ENCODE assay signal across 18 cellular contexts in the genomic region with DNA sequence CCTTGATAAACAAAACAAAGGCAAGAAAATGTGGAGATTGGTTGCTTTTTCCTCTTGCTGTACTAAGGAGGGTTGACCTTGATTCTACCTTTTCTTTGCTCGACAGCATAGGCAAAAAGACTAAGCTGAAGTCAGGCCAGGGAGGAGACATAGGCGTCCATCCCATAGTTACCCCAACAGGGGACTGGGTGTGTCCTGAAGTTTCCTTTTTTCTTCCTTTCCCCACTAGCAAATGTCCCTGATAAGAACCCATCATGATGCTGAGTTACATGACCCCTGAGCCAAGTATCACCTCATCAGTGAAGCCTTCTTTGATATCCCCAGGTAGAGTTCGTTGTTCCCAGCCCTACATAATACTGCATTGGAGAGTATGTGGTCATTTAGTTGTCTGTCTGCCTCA. TPM values are rescaled to one million over a fixed set of nuclear protein-coding genes. Genes with fewer than 3 reads are reported as not detected.
DNase-seq lines count a peak whose midpoint lies in the region; ATAC-seq and TF ChIP-seq lines count a peak whose summit lies in the region.
"Had no signal": no experiment of that assay in that cellular context is flagged by ENCODE, and none has a peak within 500 bp of the region (broad histone marks: within the 10 kb centered on the region; RNA-seq: fewer than 3 reads in every experiment).

No MANE protein-coding gene starts in this region.

- H3K27me3 ChIP-seq in PC-3 (ENCODE audit: low read length) (no peaks in the 10 kb centered on the region), colonic mucosa (no peaks in the 10 kb centered on the region), lower lobe of right lung (ENCODE audit: low read depth) (no peaks in the 10 kb centered on the region), suprapubic skin (no peaks in the 10 kb centered on the region)
- H3K27me3 ChIP-seq: BLaER1 had no signal

- no peaks in the 10 kb centered on the region for H3K36me3 ChIP-seq in PC-3 (ENCODE audit: low read depth, low read length)
- H3K36me3 ChIP-seq in colonic mucosa, result no peaks in the 10 kb centered on the region
- H3K36me3 ChIP-seq in lower lobe of right lung, result no peaks in the 10 kb centered on the region
- no peaks in the 10 kb centered on the region for H3K36me3 ChIP-seq in suprapubic skin
- H3K36me3 ChIP-seq: BLaER1 had no signal

- H3K79me2 ChIP-seq in PC-3 (ENCODE audit: low read length), result no peaks in the 10 kb centered on the region

- DNase-seq in PC-3, result no peak
- DNase-seq in colonic mucosa, result no peak
- DNase-seq in lower lobe of right lung, result no peak
- DNase-seq in suprapubic skin (ENCODE audit: low spot score in 2 of 2), result no peak
- DNase-seq in glutamatergic neuron, result no peak
- DNase-seq in NK-92 treated with Interleukin-12 subunit alpha and Interleukin-12 subunit beta, amount 100 ng/mL, for 24 hours (lab: John Stamatoyannopoulos, UW), result no peak
- DNase-seq in stimulated activated CD8-positive, alpha-beta memory T cell treated with anti-CD3 and anti-CD28 coated beads, Interleukin-4, amount 100 ng/mL, for 48 hours, result no peak
- DNase-seq: activated B cell treated with CpG ODN at 0.5 μM for 24 hours; activated effector memory CD4-positive, alpha-beta T cell treated with anti-CD3 and anti-CD28 coated beads, Interleukin-2, amount 50 U/mL, for 16 hours; aorta; midbrain; NCI-H2029; NCI-H526; posterior cingulate gyrus had no signal

- no peak for TF ChIP-seq EP300 in suprapubic skin (IDR thresholded peaks at IDR 0.05)

- H3K27me3 Mint-ChIP-seq in glutamatergic neuron (ENCODE audit: unreplicated experiment), result peaks cover 2% of the 10 kb centered on the region
- H3K27me3 Mint-ChIP-seq: activated B cell treated with CpG ODN at 0.5 μM for 24 hours had no signal

- TF ChIP-seq CTCF in PC-3 (conservative IDR thresholded peaks at IDR 0.05; ENCODE audit: low read depth, low read length) (no peak), colonic mucosa (IDR thresholded peaks at IDR 0.05) (no peak), lower lobe of right lung (IDR thresholded peaks at IDR 0.05) (no peak), suprapubic skin (IDR thresholded peaks at IDR 0.05) (no peak), glutamatergic neuron (IDR thresholded peaks at IDR 0.05; ENCODE audit: partially characterized antibody, unreplicated experiment) (no peak)

- POLR2A ChIA-PET in PC-3 (lab: Charles Lee; ENCODE audit: unreplicated experiment), result no interaction called here

- no peaks in the 10 kb centered on the region for H3K36me3 Mint-ChIP-seq in glutamatergic neuron (ENCODE audit: unreplicated experiment)

- H3K4me3 ChIP-seq in PC-3 (ENCODE audit: low read length) (no peak overlapping the region), colonic mucosa (no peak overlapping the region), lower lobe of right lung (no peak overlapping the region), suprapubic skin (no peak overlapping the region)
- H3K4me3 ChIP-seq: BLaER1 had no signal

- H3F3A ChIP-seq in PC-3 (ENCODE audit: low read length, unreplicated experiment), result no peaks in the 10 kb centered on the region

- H3K27ac Mint-ChIP-seq in glutamatergic neuron (ENCODE audit: unreplicated experiment), result no peak overlapping the region
- H3K27ac Mint-ChIP-seq: activated B cell treated with CpG ODN at 0.5 μM for 24 hours had no signal

- H3K4me2 ChIP-seq in PC-3 (ENCODE audit: low read length), result no peak overlapping the region
- H3K4me2 ChIP-seq: BLaER1 had no signal

- H3K9ac ChIP-seq in PC-3 (ENCODE audit: low read length) (no peak overlapping the region), colonic mucosa (ENCODE audit: low read depth in 2 of 2, low read length in 2 of 2) (peak overlapping the region in 1 of 2 donors; percentile 48)
- H3K9ac ChIP-seq: BLaER1 had no signal

- no peaks in the 10 kb centered on the region for H3K4me1 Mint-ChIP-seq in glutamatergic neuron (ENCODE audit: low read depth, unreplicated experiment)
- H3K4me1 Mint-ChIP-seq: activated B cell treated with CpG ODN at 0.5 μM for 24 hours had no signal

- TF ChIP-seq POLR2A in suprapubic skin (IDR thresholded peaks at IDR 0.05), result no peak

- H3K9me3 Mint-ChIP-seq in glutamatergic neuron (ENCODE audit: unreplicated experiment), result no peaks in the 10 kb centered on the region

- BruUV-seq in PC-3 (replicated peaks; lab: Mats Ljungman, UMichigan), result no TSS peak

- no peak for ATAC-seq in PC-3
- ATAC-seq in lower lobe of right lung, result no peak

- no peaks in the 10 kb centered on the region for H4K20me1 ChIP-seq in PC-3 (ENCODE audit: low read length)
- H4K20me1 ChIP-seq: BLaER1 had no signal

- 77% methylated on average over 3 of the region's 3 CpGs for WGBS in suprapubic skin

- H3K4me1 ChIP-seq in PC-3 (ENCODE audit: insufficient read depth, low read length) (peaks cover 32% of the 10 kb centered on the region), colonic mucosa (peaks cover 22% of the 10 kb centered on the region), lower lobe of right lung (peaks cover 23% of the 10 kb centered on the region), suprapubic skin (peaks cover 18% of the 10 kb centered on the region)

- H3K27ac ChIP-seq in PC-3 (ENCODE audit: low read length), result no peak overlapping the region
- peak overlapping the region; percentile 88 for H3K27ac ChIP-seq in colonic mucosa
- peak overlapping the region; percentile 75 for H3K27ac ChIP-seq in lower lobe of right lung
- peak overlapping the region; percentile 64 for H3K27ac ChIP-seq in suprapubic skin
- H3K27ac ChIP-seq: BLaER1 had no signal

- H3K9me3 ChIP-seq in PC-3 (ENCODE audit: low read length) (no peaks in the 10 kb centered on the region), colonic mucosa (no peaks in the 10 kb centered on the region), lower lobe of right lung (no peaks in the 10 kb centered on the region), suprapubic skin (no peaks in the 10 kb centered on the region)
- H3K9me3 ChIP-seq: BLaER1 had no signal

- H2AFZ ChIP-seq in PC-3 (ENCODE audit: low read length), result peak overlapping the region; percentile 75

- no peak overlapping the region for H3K4me3 Mint-ChIP-seq in glutamatergic neuron (ENCODE audit: unreplicated experiment)
- H3K4me3 Mint-ChIP-seq: activated B cell treated with CpG ODN at 0.5 μM for 24 hours had no signal

- intact Hi-C loops in PC-3 (cut with micrococcal nuclease) (no loop called here), colonic mucosa (cut with DNase I) (no loop called here), lower lobe of right lung (cut with DNase I) (no loop called here)

- no peaks in the 10 kb centered on the region for H3K9me2 ChIP-seq in PC-3 (replicated peaks; ENCODE audit: low read length)

- CTCF ChIA-PET in PC-3 (lab: Charles Lee), result no interaction called here

RNA-seq across cellular contexts. Expression of gene SHROOM1, which starts 9.9 kb away (rescaled TPM):
- total RNA-seq in PC-3 (2014; rRNA removed) (13.6 and 15.7 TPM in 2 replicates), colonic mucosa (10 to 100 TPM; 36.9 to 64.1 TPM), lower lobe of right lung (17.3 TPM), suprapubic skin (1 to 10 TPM in 3 of 4 donors, under 1 TPM in 1; 0.76 to 2.8 (median 2.3) TPM), glutamatergic neuron (ENCODE audit: unreplicated experiment) (5.1 TPM)

RNA-seq across cellular contexts. Expression of gene GDF9, which starts 26.0 kb away (rescaled TPM):
- total RNA-seq in PC-3 (2014; rRNA removed) (not detected in 2 replicates), colonic mucosa (under 1 TPM; 0.64 to 0.69 TPM), lower lobe of right lung (0.15 TPM), suprapubic skin (1 to 10 TPM in 1 of 4 donors, under 1 TPM in 3; 0.47 to 4.8 (median 0.90) TPM), glutamatergic neuron (ENCODE audit: unreplicated experiment) (0.69 TPM)
- total RNA-seq: dermis blood vessel endothelial cell, M059J had no signal

RNA-seq across cellular contexts. Expression of gene UQCRQ, which starts 26.1 kb away (rescaled TPM):
- 190 and 198 TPM in 2 replicates for total RNA-seq in PC-3 (2014; rRNA removed)
- 100 to 1,000 TPM; 885 to 920 TPM for total RNA-seq in colonic mucosa
- total RNA-seq in lower lobe of right lung, result 271 TPM
- 100 to 1,000 TPM; 124 to 243 (median 161) TPM for total RNA-seq in suprapubic skin
- total RNA-seq in glutamatergic neuron (ENCODE audit: unreplicated experiment), result 163 TPM

RNA-seq across cellular contexts. Expression of gene SOWAHA, which starts 27.2 kb away (rescaled TPM):
- 0.04 TPM in 1 of 2 replicates, not detected in the other for total RNA-seq in PC-3 (2014; rRNA removed)
- total RNA-seq in colonic mucosa, result 10 to 100 TPM; 12.4 to 30.7 TPM
- total RNA-seq in lower lobe of right lung, result 0.18 TPM
- under 1 TPM in 3 of 4 donors, not detected in 1; 0.23 to 0.93 (median 0.48) TPM for total RNA-seq in suprapubic skin
- 0.12 TPM for total RNA-seq in glutamatergic neuron (ENCODE audit: unreplicated experiment)
- total RNA-seq: activated B cell treated with CpG ODN at 0.5 μM for 24 hours, Daoy, dermis blood vessel endothelial cell had no signal

RNA-seq across cellular contexts. Expression of gene LEAP2, which starts 33.2 kb away (rescaled TPM):
- 0.36 TPM in 1 of 2 replicates, not detected in the other for total RNA-seq in PC-3 (2014; rRNA removed)
- 1 to 10 TPM; 3.6 to 7.7 TPM for total RNA-seq in colonic mucosa
- total RNA-seq in lower lobe of right lung, result 1.7 TPM
- 1 to 10 TPM in 2 of 4 donors, under 1 TPM in 2; 0.21 to 9.1 (median 1.7) TPM for total RNA-seq in suprapubic skin
- 2.5 TPM for total RNA-seq in glutamatergic neuron (ENCODE audit: unreplicated experiment)
